ENCODE assay signal across 11 cellular contexts in genomic region chr9:134373269-134373668, GRCh38. TPM values are rescaled to one million over a fixed set of nuclear protein-coding genes. Genes with fewer than 3 reads are reported as not detected.
DNase-seq lines count a peak whose midpoint lies in the region; ATAC-seq and TF ChIP-seq lines count a peak whose summit lies in the region.
"Had no signal": no experiment of that assay in that cellular context is flagged by ENCODE, and none has a peak within 500 bp of the region (broad histone marks: within the 10 kb centered on the region; RNA-seq: fewer than 3 reads in every experiment).

No MANE protein-coding gene starts in this region.

- H3K36me3 ChIP-seq in adrenal gland (replicated peaks in 1 of 2) (no peaks in the 10 kb centered on the region), liver (ENCODE audit: control insufficient read depth in 4 of 4, insufficient read depth in 3 of 4, low read depth in 1 of 4, low read length in 3 of 4) (no peaks in the 10 kb centered on the region), suprapubic skin (no peaks in the 10 kb centered on the region)
- H3K36me3 ChIP-seq: SJCRH30 had no signal

- TF ChIP-seq RAD21 in liver (IDR thresholded peaks at IDR 0.05): no peak

- peak; percentile 16 for TF ChIP-seq CTCF in HFF-Myc (IDR thresholded peaks at IDR 0.05; ENCODE audit: low read depth, low read length, missing control alignments)
- TF ChIP-seq CTCF in adrenal gland (IDR thresholded peaks at IDR 0.05): peak in 2 of 6 experiments; percentile 9 to 17
- TF ChIP-seq CTCF in liver (IDR thresholded peaks at IDR 0.05; ENCODE audit: low read depth, low read length, missing input control): peak; percentile 34
- TF ChIP-seq CTCF in suprapubic skin (IDR thresholded peaks at IDR 0.05): no peak

- H3K4me1 ChIP-seq in adrenal gland (replicated peaks in 1 of 2) (peaks cover 89 to 92% of the 10 kb centered on the region in 2 donors), liver (ENCODE audit: control insufficient read depth in 4 of 4, insufficient read depth in 4 of 4, low read length in 3 of 4) (peaks cover 47 to 97% (median 72%) of the 10 kb centered on the region in 4 donors), suprapubic skin (peaks cover 96% of the 10 kb centered on the region)

- H3K4me3 ChIP-seq in HFF-Myc (replicated peaks; ENCODE audit: low read depth, low read length) (no peak overlapping the region), adrenal gland (no peak overlapping the region), liver (ENCODE audit: low read depth in 1 of 3, low read length in 3 of 3) (peak overlapping the region; percentile 7 to 41 (median 20)), suprapubic skin (no peak overlapping the region)
- H3K4me3 ChIP-seq: SJCRH30 had no signal

- TF ChIP-seq POLR2A in adrenal gland (IDR thresholded peaks at IDR 0.05) (no peak), suprapubic skin (IDR thresholded peaks at IDR 0.05) (no peak)

- H3K27me3 ChIP-seq in adrenal gland (no peaks in the 10 kb centered on the region), liver (ENCODE audit: control insufficient read depth in 4 of 4, insufficient read depth in 4 of 4, low read length in 3 of 4) (no peaks in the 10 kb centered on the region), suprapubic skin (no peaks in the 10 kb centered on the region)
- H3K27me3 ChIP-seq: SJCRH30 had no signal

- H3K9me3 ChIP-seq in adrenal gland (replicated peaks in 1 of 3) (no peaks in the 10 kb centered on the region), liver (ENCODE audit: control insufficient read depth in 4 of 4, low read length in 3 of 4) (no peaks in the 10 kb centered on the region), suprapubic skin (no peaks in the 10 kb centered on the region)
- H3K9me3 ChIP-seq: SJCRH30 had no signal

- no peak for TF ChIP-seq EP300 in suprapubic skin (IDR thresholded peaks at IDR 0.05)

- ATAC-seq in GM18909 (IDR thresholded peaks at IDR 0.05; ENCODE audit: poor library complexity, unreplicated experiment) (no peak), HG03139 (IDR thresholded peaks at IDR 0.05; ENCODE audit: unreplicated experiment) (no peak)

- WGBS in adrenal gland, 4 donors: 68 to 72% (median 69%) methylated on average over 13 of the region's 13 CpGs
- 47% methylated on average over 13 of the region's 13 CpGs for WGBS in liver
- WGBS in suprapubic skin: 45% methylated on average over 11 of the region's 13 CpGs

- intact Hi-C loops in adrenal gland (cut with DNase I): loop anchor here (5.0 kb wide), 2 partner anchors 41 to 46 kb away; partner anchors contain the start of gene RXRA (in 1 of the 2)

- peak overlapping the region; percentile 56 to 79 for H3K9ac ChIP-seq in liver (ENCODE audit: low read depth in 1 of 2, low read length in 2 of 2)

- no peak for DNase-seq in HFF-Myc (ENCODE audit: extremely low read depth, low read depth)
- no peak for DNase-seq in adrenal gland
- no peak for DNase-seq in suprapubic skin (ENCODE audit: low spot score in 2 of 2)
- no peak for DNase-seq in dedifferentiated amniotic fluid mesenchymal stem cell (ENCODE audit: extremely low spot score)
- DNase-seq: activated CD4-positive, CD25-positive, alpha-beta regulatory T cell; NCI-H446 treated with DMSO at 0.1 percent for 48 hours; SJCRH30; stimulated activated CD4-positive, alpha-beta T cell treated with anti-CD3 and anti-CD28 coated beads, Interleukin-15, amount 100 ng/mL, for 24 hours had no signal

- H3K27ac ChIP-seq in adrenal gland (peak overlapping the region; percentile 89 to 99 (median 93)), liver (ENCODE audit: low read depth in 1 of 2, low read length in 2 of 2) (peak overlapping the region; percentile 92 to 98), suprapubic skin (peak overlapping the region; percentile 90)
- H3K27ac ChIP-seq: SJCRH30 had no signal

TF ChIP-seq in liver, 16 proteins besides CTCF, POLR2A, EP300 and RAD21:
- TF ChIP-seq EGR1 (IDR thresholded peaks at IDR 0.05; ENCODE audit: low read depth in 2 of 2) (no peak), RXRA (IDR thresholded peaks at IDR 0.05) (no peak), SP1 (IDR thresholded peaks at IDR 0.05) (no peak), ZBTB33 (IDR thresholded peaks at IDR 0.05) (no peak), HNF4A (conservative IDR thresholded peaks at IDR 0.05) (no peak), REST (IDR thresholded peaks at IDR 0.05) (no peak), FOXA1 (IDR thresholded peaks at IDR 0.05) (no peak), YY1 (IDR thresholded peaks at IDR 0.05) (no peak), ATF3 (IDR thresholded peaks at IDR 0.05) (no peak), MAX (IDR thresholded peaks at IDR 0.05) (no peak)
TF ChIP-seq in liver: peak in this region for 0.

RNA-seq across cellular contexts. Expression of gene RXRA, which starts 47.0 kb away (rescaled TPM):
- total RNA-seq in adrenal gland: 100 to 1,000 TPM in 4 of 8 donors, 10 to 100 TPM in 4; 64.2 to 114 (median 94.7) TPM
- 10 to 100 TPM; 16.1 to 72.9 (median 31.6) TPM for polyA plus RNA-seq in adrenal gland
- 100 to 1,000 TPM in 1 of 2 donors, 10 to 100 TPM in 1; 41.5 to 116 TPM for total RNA-seq in liver
- polyA plus RNA-seq in liver: 100 to 1,000 TPM in 1 of 2 donors, 10 to 100 TPM in 1; 46.8 to 101 TPM
- total RNA-seq in suprapubic skin: 100 to 1,000 TPM; 165 to 240 (median 185) TPM

Comparison
In these comparisons a context has a peak if more than half of its experiments do, and no peak if none do; other contexts are left out.
1. H3K4me3 ChIP-seq: peak in liver (3 of 3); none in HFF-Myc (single experiment), adrenal gland (0 of 4) and suprapubic skin (single experiment).
2. CTCF ChIP-seq: peak in HFF-Myc (single experiment) and liver (single experiment); none in suprapubic skin (0 of 2).
3. Peak in every context shown above with its lines, with median percentiles within 50 percentile points of each other: H3K27ac ChIP-seq.